1 cellular context compared by ENCODE assay signal in the genomic region with DNA sequence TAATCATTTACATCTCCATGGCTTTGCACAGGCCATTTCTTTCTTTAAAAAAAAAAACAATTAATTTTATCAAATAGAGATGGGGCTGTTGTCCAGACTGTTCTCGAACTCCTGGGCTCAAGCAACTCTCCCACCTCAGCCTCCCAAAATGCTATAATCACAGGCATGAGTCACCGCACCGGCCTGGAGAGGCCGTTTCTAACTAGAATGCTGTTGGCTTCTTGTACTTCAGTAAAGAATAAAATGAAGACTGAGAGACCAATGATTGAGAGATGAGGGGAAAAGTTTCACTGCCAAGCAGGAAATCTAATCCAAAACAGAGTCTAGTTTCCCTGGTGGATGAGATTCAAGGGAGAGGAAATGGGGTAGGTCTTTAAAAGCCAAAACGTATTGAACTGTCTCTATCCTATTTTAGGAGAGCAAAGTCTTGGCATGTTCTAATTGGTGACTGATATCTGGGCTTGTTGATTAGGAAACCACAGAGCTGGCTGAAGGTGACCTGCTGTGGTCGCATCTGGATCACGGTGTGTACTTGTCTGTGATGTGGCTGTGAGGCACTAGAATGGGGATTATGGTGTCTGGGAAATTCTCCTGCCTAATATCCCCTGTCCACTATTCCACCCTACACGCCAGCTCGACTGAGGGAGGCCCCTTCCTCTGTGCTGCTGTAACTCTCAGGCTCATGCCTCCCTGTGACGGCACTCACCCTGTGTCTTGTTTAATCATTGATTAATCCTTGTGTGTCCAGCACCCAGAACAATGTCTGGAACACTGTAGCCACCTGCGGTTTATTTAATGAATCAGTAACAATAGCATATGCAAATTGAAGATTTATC.
TF ChIP-seq lines count a peak whose summit lies in the region.

No MANE protein-coding gene starts in this region.

TF ChIP-seq in HepG2, 621 proteins besides CTCF, POLR2A, EP300 and RAD21 (continued from another document):
- TF ChIP-seq ATF2 (CRISPR knock-in tag; IDR thresholded peaks at IDR 0.05) = no peak
- no peak for TF ChIP-seq SOX13 (IDR thresholded peaks at IDR 0.05)
- TF ChIP-seq SOX13 (CRISPR knock-in tag; conservative IDR thresholded peaks at IDR 0.05 in 1 of 2, IDR thresholded peaks at IDR 0.05 in 1 of 2) = peak in 1 of 2 experiments; percentile 51; a peak in 2 of 4 replicates
- no peak for TF ChIP-seq CBX5 (CRISPR knock-in tag; IDR thresholded peaks at IDR 0.05; ENCODE audit: borderline replicate concordance)
- no peak for TF ChIP-seq POLR2G (IDR thresholded peaks at IDR 0.05; ENCODE audit: low read depth, low read length)
- TF ChIP-seq NFE2L2 (IDR thresholded peaks at IDR 0.05; ENCODE audit: low read length) = no peak
- TF ChIP-seq, protein P1, sequence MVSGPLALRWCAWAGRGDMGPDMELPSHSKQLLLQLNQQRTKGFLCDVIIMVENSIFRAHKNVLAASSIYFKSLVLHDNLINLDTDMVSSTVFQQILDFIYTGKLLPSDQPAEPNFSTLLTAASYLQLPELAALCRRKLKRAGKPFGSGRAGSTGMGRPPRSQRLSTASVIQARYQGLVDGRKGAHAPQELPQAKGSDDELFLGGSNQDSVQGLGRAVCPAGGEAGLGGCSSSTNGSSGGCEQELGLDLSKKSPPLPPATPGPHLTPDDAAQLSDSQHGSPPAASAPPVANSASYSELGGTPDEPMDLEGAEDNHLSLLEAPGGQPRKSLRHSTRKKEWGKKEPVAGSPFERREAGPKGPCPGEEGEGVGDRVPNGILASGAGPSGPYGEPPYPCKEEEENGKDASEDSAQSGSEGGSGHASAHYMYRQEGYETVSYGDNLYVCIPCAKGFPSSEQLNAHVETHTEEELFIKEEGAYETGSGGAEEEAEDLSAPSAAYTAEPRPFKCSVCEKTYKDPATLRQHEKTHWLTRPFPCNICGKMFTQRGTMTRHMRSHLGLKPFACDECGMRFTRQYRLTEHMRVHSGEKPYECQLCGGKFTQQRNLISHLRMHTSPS (CRISPR knock-in tag; IDR thresholded peaks at IDR 0.05; ENCODE audit: low read depth) = no peak
- no peak for TF ChIP-seq HOXA9 (CRISPR knock-in tag; IDR thresholded peaks at IDR 0.05; ENCODE audit: borderline replicate concordance)
- TF ChIP-seq HDAC1 (CRISPR knock-in tag; IDR thresholded peaks at IDR 0.05) = no peak
- no peak for TF ChIP-seq NR2F6 (IDR thresholded peaks at IDR 0.05)
- TF ChIP-seq NR2F6 (CRISPR knock-in tag; IDR thresholded peaks at IDR 0.05) = no peak
- peak; percentile 57; the same call in 1 of the 2 replicates for TF ChIP-seq SOX5 (CRISPR knock-in tag; IDR thresholded peaks at IDR 0.05; ENCODE audit: borderline replicate concordance)
- TF ChIP-seq STAT5B (CRISPR knock-in tag; IDR thresholded peaks at IDR 0.05) = no peak
- TF ChIP-seq AGO1 (IDR thresholded peaks at IDR 0.05; ENCODE audit: low read depth, low read length, poor library complexity, severe bottlenecking) = no peak
- TF ChIP-seq ZBTB33 (CRISPR knock-in tag; IDR thresholded peaks at IDR 0.05) = no peak
- TF ChIP-seq TSC22D2 (CRISPR knock-in tag; IDR thresholded peaks at IDR 0.05; ENCODE audit: borderline replicate concordance) = no peak
- no peak for TF ChIP-seq SOX6 (IDR thresholded peaks at IDR 0.05)
- peak; percentile 53 for TF ChIP-seq SOX6 (CRISPR knock-in tag; IDR thresholded peaks at IDR 0.05)
- TF ChIP-seq KDM2A (CRISPR knock-in tag; IDR thresholded peaks at IDR 0.05; ENCODE audit: borderline replicate concordance, low read depth) = no peak
